10 cellular contexts compared by ENCODE assay signal in the genomic region with DNA sequence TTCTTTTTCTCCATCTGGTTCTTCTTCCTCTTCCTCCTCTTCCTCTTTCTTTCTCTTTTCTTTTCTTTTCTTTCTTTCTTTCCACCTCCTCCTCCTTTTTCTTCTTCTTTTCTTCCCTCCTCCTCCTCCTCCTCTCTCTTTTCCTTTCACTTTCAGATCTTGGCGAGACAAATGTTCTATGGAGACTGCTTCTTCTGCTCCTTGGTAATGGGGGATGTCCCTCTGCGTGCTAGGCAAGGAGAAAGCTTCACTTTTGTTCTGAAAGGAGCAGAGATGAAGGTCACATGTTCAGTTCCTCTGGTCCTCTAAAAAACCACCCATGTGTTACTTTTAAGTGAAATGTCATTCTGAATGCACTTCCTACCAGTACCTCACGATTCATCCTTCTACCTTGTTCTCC. TPM values are rescaled to one million over a fixed set of nuclear protein-coding genes. Genes with fewer than 3 reads are reported as not detected.
A peak's percentile ranks its signal among the peaks of the same experiment; 100 is the strongest.
DNase-seq lines count a peak whose midpoint lies in the region; ATAC-seq and TF ChIP-seq lines count a peak whose summit lies in the region.
"Had no signal": no experiment of that assay in that cellular context is flagged by ENCODE, and none has a peak within 500 bp of the region (broad histone marks: within the 10 kb centered on the region; RNA-seq: fewer than 3 reads in every experiment).

No MANE protein-coding gene starts in this region.

- peak overlapping the region; percentile 14 for H3K27ac ChIP-seq in KOPT-K1 (ENCODE audit: low read depth, low read length, poor library complexity, severe bottlenecking)
- H3K27ac ChIP-seq in GM23248: no peak overlapping the region
- H3K27ac ChIP-seq: psoas muscle had no signal

- H3K4me1 ChIP-seq in GM23248 (ENCODE audit: insufficient read depth): peaks cover 24% of the 10 kb centered on the region

- peaks cover 45 to 75% (median 57%) of the 10 kb centered on the region in 3 donors for H3K4me1 Mint-ChIP-seq in naive B cell

- no peaks in the 10 kb centered on the region for H3K27me3 ChIP-seq in GM23248 (replicated peaks; ENCODE audit: insufficient read depth)

- H3K36me3 ChIP-seq in KOPT-K1 (ENCODE audit: insufficient read depth, low read length): peaks cover 12% of the 10 kb centered on the region; the same call in 1 of the 2 replicates
- H3K36me3 ChIP-seq in GM23248 (ENCODE audit: low read depth): no peaks in the 10 kb centered on the region

- TF ChIP-seq POLR2A in GM18505 (IDR thresholded peaks at IDR 0.05; ENCODE audit: borderline replicate concordance, extremely low read depth, insufficient read depth, insufficient read length): no peak

- H3K9me3 ChIP-seq in KOPT-K1 (ENCODE audit: insufficient read depth, low read length, poor library complexity, severe bottlenecking) (no peaks in the 10 kb centered on the region), GM23248 (ENCODE audit: low read depth) (no peaks in the 10 kb centered on the region)
- H3K9me3 ChIP-seq: psoas muscle had no signal

- H2AFZ ChIP-seq in GM23248: no peak overlapping the region

- H3K36me3 Mint-ChIP-seq in naive B cell: no peaks in the 10 kb centered on the region

- H3K9me3 Mint-ChIP-seq in naive B cell: peaks cover 0 to 2% (median 0%) of the 10 kb centered on the region in 7 donors

- intact Hi-C loops in posterior vena cava (cut with DNase I): no loop called here
- intact Hi-C loops in left colon (cut with DNase I, micrococcal nuclease): no loop called here

- no peak overlapping the region for H3K4me2 ChIP-seq in GM23248 (ENCODE audit: unreplicated experiment)

- 0 out of 2 replicates have a peak, but pooled peaks cover 4% of the 10 kb centered on the region for H3K79me2 ChIP-seq in GM23248 (ENCODE audit: insufficient read depth)

- H3K4me3 Mint-ChIP-seq in naive B cell: peak overlapping the region in 7 of 8 donors; percentile 49 to 97 (median 82)
- H3K4me3 Mint-ChIP-seq: endodermal cell had no signal

- no peaks in the 10 kb centered on the region for H3F3A ChIP-seq in GM23248 (ENCODE audit: insufficient read depth)

- peak overlapping the region; percentile 91 to 97 (median 96) for H3K27ac Mint-ChIP-seq in naive B cell
- H3K27ac Mint-ChIP-seq: endodermal cell had no signal

- no peak for DNase-seq in naive B cell
- no peak for DNase-seq in posterior vena cava (ENCODE audit: low spot score)
- no peak for DNase-seq in left colon
- no peak for DNase-seq in GM23248
- DNase-seq in NCI-H1694 treated with DMSO at 0.1 percent for 48 hours (lab: John Stamatoyannopoulos, UW): no peak

- ATAC-seq in GM18505 (IDR thresholded peaks at IDR 0.05; ENCODE audit: unreplicated experiment) (peak; percentile 18), GM21576 (IDR thresholded peaks at IDR 0.05; ENCODE audit: unreplicated experiment) (peak; percentile 31), naive B cell (ENCODE audit: low read depth in 2 of 2) (no peak), left colon (no peak)
- ATAC-seq: psoas muscle had no signal

- no peaks in the 10 kb centered on the region for H3K9me2 ChIP-seq in GM23248 (ENCODE audit: insufficient read depth)

- no peaks in the 10 kb centered on the region for H4K20me1 ChIP-seq in GM23248 (ENCODE audit: insufficient read depth)

- no peak overlapping the region for H3K9ac ChIP-seq in GM23248

- H3K27me3 Mint-ChIP-seq in naive B cell: no peaks in the 10 kb centered on the region

- WGBS in GM23248 (ENCODE audit: low coverage in 1 of 2, low lambda C conversion rate in 2 of 2, missing lambda C conversion rate in 2 of 2), 2 experiments: 77 to 83% methylated on average over 3 of the region's 3 CpGs

- in situ Hi-C loops in GM23248 (cut with MboI): no loop called here

- H3K4me3 ChIP-seq in GM23248: no peak overlapping the region
- H3K4me3 ChIP-seq: psoas muscle had no signal

RNA-seq across cellular contexts. Expression of a gene that starts 33.2 kb away (rescaled TPM):
- polyA plus RNA-seq in naive B cell (ENCODE audit: low read depth in 6 of 6): 10 to 100 TPM; 44.9 to 69.1 (median 54.8) TPM
- 10 to 100 TPM; 30.4 to 37.8 TPM for total RNA-seq in posterior vena cava
- total RNA-seq in left colon: 10 to 100 TPM; 18.9 to 20.1 TPM
- 8.5 and 8.7 TPM in 2 replicates for total RNA-seq in GM23248 (2014; rRNA removed; shearing (Covaris generic))
- 188 and 193 TPM in 2 replicates for polyA plus RNA-seq in GM23248 (2016; fragmentation: Nextera tagmentation; extraction: Ambion mirVana)

Comparison
In these comparisons a context has a peak if more than half of its experiments do, and no peak if none do; other contexts are left out.
1. ATAC-seq: peak in GM18505 (single experiment) and GM21576 (single experiment); none in naive B cell (0 of 2) and left colon (single experiment).